8 cellular contexts compared by ENCODE assay signal in genomic region chr6:6686748-6687601, GRCh38.
A peak's percentile ranks its signal among the peaks of the same experiment; 100 is the strongest.
DNase-seq lines count a peak whose midpoint lies in the region; ATAC-seq, FAIRE-seq and TF ChIP-seq lines count a peak whose summit lies in the region.

No MANE protein-coding gene starts in this region.

- H3K79me2 ChIP-seq in GM23248 (ENCODE audit: insufficient read depth) = no peaks in the 10 kb centered on the region

- in situ Hi-C loops in GM23248 (cut with MboI) = loop anchor here (25.0 kb wide), 1 partner anchor 925 kb away; no protein-coding TSS in a partner anchor

- H3K9me3 ChIP-seq in GM23248 (ENCODE audit: low read depth) (no peaks in the 10 kb centered on the region), pancreas (no peaks in the 10 kb centered on the region)

- no peak overlapping the region for H3K9ac ChIP-seq in GM23248

- peak overlapping the region; percentile 34 for H3K27ac Mint-ChIP-seq in activated CD4-positive, alpha-beta T cell treated with anti-CD3 and anti-CD28 coated beads, Interleukin-2, amount 10 ng/mL, durations not matched to agents 24 days and 14 days

- H3K9me2 ChIP-seq in GM23248 (ENCODE audit: insufficient read depth) = no peaks in the 10 kb centered on the region

- peaks cover 18% of the 10 kb centered on the region for H3K4me1 ChIP-seq in GM23248 (ENCODE audit: insufficient read depth)
- peaks cover 18 to 43% (median 26%) of the 10 kb centered on the region in 3 donors for H3K4me1 ChIP-seq in pancreas

- no peak for TF ChIP-seq POLR2A in GM12892 (IDR thresholded peaks at IDR 0.05; ENCODE audit: low read depth, low read length)

- WGBS in GM23248 (ENCODE audit: low coverage in 1 of 2, low lambda C conversion rate in 2 of 2, missing lambda C conversion rate in 2 of 2), 2 experiments = 66 to 75% methylated on average over 22 to 26 of the region's 26 CpGs
- WGBS in pancreas, 2 donors = 10 to 11% methylated on average over 23 to 26 of the region's 26 CpGs

- H4K20me1 ChIP-seq in GM23248 (ENCODE audit: insufficient read depth) = no peaks in the 10 kb centered on the region

- DNase-seq in GM23248 = peak; percentile 42
- peak; percentile 97 for DNase-seq in NCI-H2171 (lab: John Stamatoyannopoulos, UW)
- DNase-seq in activated CD4-positive, alpha-beta T cell treated with anti-CD3 and anti-CD28 coated beads, Interleukin-2, amount 10 ng/mL, durations not matched to agents 24 days and 14 days = peak; percentile 74
- peak; percentile 88 for DNase-seq in glomerular endothelial cell (ENCODE audit: extremely low read depth, low read depth, low spot score)
- peak; percentile 98 to 100 (median 100) for DNase-seq in pancreas
- DNase-seq in GM12892 (ENCODE audit: insufficient read length) = no peak
- DNase-seq in medulla oblongata (ENCODE audit: extremely low spot score) = no peak

- peak; percentile 86 to 94 (median 92) for ATAC-seq in pancreas

- no peak overlapping the region for H3K4me3 ChIP-seq in GM23248
- H3K4me3 ChIP-seq in pancreas = peak overlapping the region in 2 of 4 donors; percentile 27 to 44

- H2AFZ ChIP-seq in GM23248 = peak overlapping the region; percentile 12; the same call in 1 of the 2 replicates

- peaks cover 5% of the 10 kb centered on the region for H3K9me3 Mint-ChIP-seq in activated CD4-positive, alpha-beta T cell treated with anti-CD3 and anti-CD28 coated beads, Interleukin-2, amount 10 ng/mL, durations not matched to agents 24 days and 14 days

- H3K36me3 ChIP-seq in GM23248 (ENCODE audit: low read depth) (no peaks in the 10 kb centered on the region), pancreas (no peaks in the 10 kb centered on the region)

- H3K36me3 Mint-ChIP-seq in activated CD4-positive, alpha-beta T cell treated with anti-CD3 and anti-CD28 coated beads, Interleukin-2, amount 10 ng/mL, durations not matched to agents 24 days and 14 days (ENCODE audit: low read depth) = no peaks in the 10 kb centered on the region

- peak overlapping the region; percentile 51 for H3K4me3 Mint-ChIP-seq in activated CD4-positive, alpha-beta T cell treated with anti-CD3 and anti-CD28 coated beads, Interleukin-2, amount 10 ng/mL, durations not matched to agents 24 days and 14 days

- FAIRE-seq in pancreas (lab: Jason Lieb, UNC) (peak; percentile 13), GM12892 (lab: Jason Lieb, UNC) (no peak)

- H3K27me3 ChIP-seq in GM23248 (replicated peaks; ENCODE audit: insufficient read depth) = no peaks in the 10 kb centered on the region
- H3K27me3 ChIP-seq in pancreas = no peaks in the 10 kb centered on the region

- peaks cover 2% of the 10 kb centered on the region for H3K27me3 Mint-ChIP-seq in activated CD4-positive, alpha-beta T cell treated with anti-CD3 and anti-CD28 coated beads, Interleukin-2, amount 10 ng/mL, durations not matched to agents 24 days and 14 days

- peaks cover 47% of the 10 kb centered on the region for H3K4me1 Mint-ChIP-seq in activated CD4-positive, alpha-beta T cell treated with anti-CD3 and anti-CD28 coated beads, Interleukin-2, amount 10 ng/mL, durations not matched to agents 24 days and 14 days

- intact Hi-C loops in activated CD4-positive, alpha-beta T cell treated with anti-CD3 and anti-CD28 coated beads, Interleukin-2, amount 10 ng/mL, durations not matched to agents 24 days and 14 days (cut with micrococcal nuclease) = no loop called here
- intact Hi-C loops in pancreas (cut with DNase I) = no loop called here

- no peak overlapping the region for H3K4me2 ChIP-seq in GM23248 (ENCODE audit: unreplicated experiment)

- H3F3A ChIP-seq in GM23248 (ENCODE audit: insufficient read depth) = peaks cover 22% of the 10 kb centered on the region

- TF ChIP-seq CTCF in 22Rv1 (IDR thresholded peaks at IDR 0.05) = no peak
- no peak for TF ChIP-seq CTCF in pancreas (IDR thresholded peaks at IDR 0.05)

- H3K27ac ChIP-seq in 22Rv1 (peak overlapping the region; percentile 85), GM23248 (no peak overlapping the region), pancreas (peak overlapping the region; percentile 66 to 90 (median 81))

Comparison
In these comparisons a context has a peak if more than half of its experiments do, and no peak if none do; other contexts are left out.
1. DNase-seq: peak in GM23248 (single experiment), NCI-H2171 (single experiment), activated CD4-positive, alpha-beta T cell treated with anti-CD3 and anti-CD28 coated beads, Interleukin-2, amount 10 ng/mL, durations not matched to agents 24 days and 14 days (single experiment), glomerular endothelial cell (single experiment) and pancreas (6 of 6); none in GM12892 (single experiment) and medulla oblongata (single experiment).